ENCODE assay signal across 1 cellular context in the genomic region with DNA sequence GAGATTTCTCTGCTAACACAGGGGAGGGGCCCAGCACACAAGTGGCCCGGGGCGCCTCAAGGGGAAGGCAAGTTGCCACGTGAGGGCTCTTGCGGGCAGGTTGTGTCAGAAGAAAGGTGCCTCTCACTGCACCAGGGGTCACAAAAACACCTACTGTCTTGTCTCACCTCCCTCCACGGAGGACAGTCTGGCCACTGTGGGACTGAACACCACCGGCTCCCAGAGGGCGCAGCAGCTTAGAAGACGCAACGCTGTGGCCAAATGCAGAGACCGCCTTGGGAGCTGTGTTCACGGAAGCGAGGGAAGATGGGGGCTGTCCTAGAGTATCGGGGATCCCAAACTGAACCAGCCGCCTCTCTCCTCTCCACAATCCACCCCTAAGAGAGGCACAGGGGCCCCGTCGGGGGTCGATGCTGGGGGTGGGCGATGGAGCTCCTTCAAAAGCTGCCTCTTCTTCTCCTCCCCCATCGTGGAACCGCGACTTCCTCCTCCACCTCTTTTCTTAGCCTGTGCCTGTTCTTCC.
TF ChIP-seq lines count a peak whose summit lies in the region.

No MANE protein-coding gene starts in this region.

TF ChIP-seq in IMR-90, 13 proteins besides CTCF, POLR2A, EP300 and RAD21 (continued from another document):
- TF ChIP-seq, protein P1, sequence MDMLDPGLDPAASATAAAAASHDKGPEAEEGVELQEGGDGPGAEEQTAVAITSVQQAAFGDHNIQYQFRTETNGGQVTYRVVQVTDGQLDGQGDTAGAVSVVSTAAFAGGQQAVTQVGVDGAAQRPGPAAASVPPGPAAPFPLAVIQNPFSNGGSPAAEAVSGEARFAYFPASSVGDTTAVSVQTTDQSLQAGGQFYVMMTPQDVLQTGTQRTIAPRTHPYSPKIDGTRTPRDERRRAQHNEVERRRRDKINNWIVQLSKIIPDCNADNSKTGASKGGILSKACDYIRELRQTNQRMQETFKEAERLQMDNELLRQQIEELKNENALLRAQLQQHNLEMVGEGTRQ (IDR thresholded peaks at IDR 0.05; ENCODE audit: low read depth, low read length), result no peak
- TF ChIP-seq, protein P2, sequence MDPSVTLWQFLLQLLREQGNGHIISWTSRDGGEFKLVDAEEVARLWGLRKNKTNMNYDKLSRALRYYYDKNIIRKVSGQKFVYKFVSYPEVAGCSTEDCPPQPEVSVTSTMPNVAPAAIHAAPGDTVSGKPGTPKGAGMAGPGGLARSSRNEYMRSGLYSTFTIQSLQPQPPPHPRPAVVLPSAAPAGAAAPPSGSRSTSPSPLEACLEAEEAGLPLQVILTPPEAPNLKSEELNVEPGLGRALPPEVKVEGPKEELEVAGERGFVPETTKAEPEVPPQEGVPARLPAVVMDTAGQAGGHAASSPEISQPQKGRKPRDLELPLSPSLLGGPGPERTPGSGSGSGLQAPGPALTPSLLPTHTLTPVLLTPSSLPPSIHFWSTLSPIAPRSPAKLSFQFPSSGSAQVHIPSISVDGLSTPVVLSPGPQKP (IDR thresholded peaks at IDR 0.05; ENCODE audit: borderline replicate concordance, low read depth, low read length), result no peak
- TF ChIP-seq MXI1 (IDR thresholded peaks at IDR 0.05; ENCODE audit: borderline replicate concordance, low read depth, low read length), result no peak
- no peak for TF ChIP-seq SMC3 (IDR thresholded peaks at IDR 0.05; ENCODE audit: low read depth, low read length)
- TF ChIP-seq CEBPB (IDR thresholded peaks at IDR 0.05; ENCODE audit: low read depth, low read length), result no peak
- no peak for TF ChIP-seq MAFK (IDR thresholded peaks at IDR 0.05; ENCODE audit: low read depth, low read length)
- no peak for TF ChIP-seq BHLHE40 (IDR thresholded peaks at IDR 0.05; ENCODE audit: low read depth, low read length)
- TF ChIP-seq CHD1 (IDR thresholded peaks at IDR 0.05; ENCODE audit: low read depth, low read length), result no peak
- no peak for TF ChIP-seq FOS (IDR thresholded peaks at IDR 0.05; ENCODE audit: low read depth, low read length)
- TF ChIP-seq NFE2L2 (IDR thresholded peaks at IDR 0.05; ENCODE audit: low read depth, low read length), result no peak
